ENCODE assay signal across 2 cellular contexts in genomic region chr2:216155954-216156353, GRCh38.
TF ChIP-seq lines count a peak whose summit lies in the region.

No MANE protein-coding gene starts in this region.

TF ChIP-seq in GM23338, 12 proteins besides CTCF, POLR2A, EP300 and RAD21 (continued from another document):
- TF ChIP-seq REST (IDR thresholded peaks at IDR 0.05; ENCODE audit: unreplicated experiment) (no peak), ZNF331 (CRISPR knock-in tag; IDR thresholded peaks at IDR 0.05; ENCODE audit: low read depth) (no peak), NANOG (IDR thresholded peaks at IDR 0.05; ENCODE audit: borderline replicate concordance) (no peak), POLR2AphosphoS5 (IDR thresholded peaks at IDR 0.05; ENCODE audit: low read depth) (no peak), ZNF462 (CRISPR knock-in tag; IDR thresholded peaks at IDR 0.05) (no peak), STAT1 (IDR thresholded peaks at IDR 0.05; ENCODE audit: unreplicated experiment) (no peak), ETS1 (IDR thresholded peaks at IDR 0.05) (no peak), JUNB (IDR thresholded peaks at IDR 0.05; ENCODE audit: unreplicated experiment) (no peak), CREB1 (CRISPR knock-in tag; IDR thresholded peaks at IDR 0.05; ENCODE audit: low read depth) (no peak), EZH2 (IDR thresholded peaks at IDR 0.05; ENCODE audit: low read depth, unreplicated experiment) (no peak)

TF ChIP-seq in WTC11, 78 proteins besides CTCF, POLR2A, EP300 and RAD21 (continued from another document):
- TF ChIP-seq PRDM15 (CRISPR knock-in tag; IDR thresholded peaks at IDR 0.05) (no peak), ZNF232 (CRISPR knock-in tag; IDR thresholded peaks at IDR 0.05) (no peak), ATF2 (CRISPR knock-in tag; IDR thresholded peaks at IDR 0.05; ENCODE audit: borderline replicate concordance, low read depth) (no peak), ZSCAN18 (CRISPR knock-in tag; IDR thresholded peaks at IDR 0.05) (no peak)
TF ChIP-seq in WTC11: peak in this region for 0.
